1 cellular context compared by ENCODE assay signal in genomic region chr10:132446661-132447445, GRCh38.
TF ChIP-seq lines count a peak whose summit lies in the region.

No MANE protein-coding gene starts in this region.

TF ChIP-seq in K562, 482 proteins besides CTCF, POLR2A, EP300 and RAD21 (continued from another document and continues in another):
- TF ChIP-seq GTF3C2 (IDR thresholded peaks at IDR 0.05; ENCODE audit: borderline replicate concordance, extremely low read depth, insufficient read length) (no peak), E2F6 (IDR thresholded peaks at IDR 0.05; ENCODE audit: borderline replicate concordance in 1 of 2, extremely low read depth in 1 of 2, insufficient read depth in 1 of 2, insufficient read length in 1 of 2, low read depth in 1 of 2, low read length in 1 of 2, poor library complexity in 1 of 2, severe bottlenecking in 1 of 2) (peak in 1 of 2 experiments; percentile 36), MCM2 (IDR thresholded peaks at IDR 0.05; ENCODE audit: low read depth) (no peak), SUPT5H (IDR thresholded peaks at IDR 0.05) (0 out of 2 replicates have a peak, but pooled peaks have one; percentile 36), CBX1 (IDR thresholded peaks at IDR 0.05; ENCODE audit: low read depth) (no peak), BCLAF1 (IDR thresholded peaks at IDR 0.05; ENCODE audit: borderline replicate concordance in 1 of 2, control insufficient read depth in 1 of 2, low read depth in 2 of 2, low read length in 1 of 2) (no peak), MAZ (CRISPR knock-in tag; conservative IDR thresholded peaks at IDR 0.05 in 1 of 2, IDR thresholded peaks at IDR 0.05 in 1 of 2) (peak; percentile 68 to 82), ZFPM2 (CRISPR knock-in tag; IDR thresholded peaks at IDR 0.05) (no peak), MCM7 (IDR thresholded peaks at IDR 0.05) (no peak), MTA1 (IDR thresholded peaks at IDR 0.05; ENCODE audit: borderline replicate concordance) (no peak), ZC3H4 (CRISPR knock-in tag; IDR thresholded peaks at IDR 0.05; ENCODE audit: borderline replicate concordance) (no peak), PTBP1 (IDR thresholded peaks at IDR 0.05; ENCODE audit: low read depth, low read length) (no peak), CREM (IDR thresholded peaks at IDR 0.05; ENCODE audit: low read depth) (no peak), ZNF318 (IDR thresholded peaks at IDR 0.05; ENCODE audit: borderline replicate concordance in 1 of 2, low read depth in 1 of 2) (no peak), E2F8 (IDR thresholded peaks at IDR 0.05; ENCODE audit: low read depth, partially characterized antibody) (no peak), ARID1B (IDR thresholded peaks at IDR 0.05) (peak; percentile 27; the same call in 1 of the 2 replicates), KLF16 (IDR thresholded peaks at IDR 0.05) (no peak), ZBTB40 (IDR thresholded peaks at IDR 0.05) (peak; percentile 45; the same call in 1 of the 2 replicates), ZBTB40 (CRISPR knock-in tag; IDR thresholded peaks at IDR 0.05) (no peak), RBM15 (IDR thresholded peaks at IDR 0.05; ENCODE audit: insufficient read depth, low read length) (no peak), ZNF551 (CRISPR knock-in tag; IDR thresholded peaks at IDR 0.05) (no peak), SPI1 (IDR thresholded peaks at IDR 0.05; ENCODE audit: borderline replicate concordance, low read depth, low read length) (peak; percentile 88), ZNF134 (CRISPR knock-in tag; conservative IDR thresholded peaks at IDR 0.05) (no peak), ELF2 (CRISPR knock-in tag; IDR thresholded peaks at IDR 0.05) (0 out of 2 replicates have a peak, but pooled peaks have one; percentile 12)
